1 cellular context compared by ENCODE assay signal in genomic region chrX:78923198-78924015, GRCh38.
TF ChIP-seq lines count a peak whose summit lies in the region.

No MANE protein-coding gene starts in this region.

TF ChIP-seq in GM23338, 12 proteins besides CTCF, POLR2A, EP300 and RAD21 (continued from another document):
- TF ChIP-seq ZNF462 (CRISPR knock-in tag; IDR thresholded peaks at IDR 0.05), result no peak
- TF ChIP-seq EZH2 (IDR thresholded peaks at IDR 0.05; ENCODE audit: low read depth, unreplicated experiment), result no peak
- TF ChIP-seq NANOG (IDR thresholded peaks at IDR 0.05; ENCODE audit: borderline replicate concordance), result no peak
- no peak for TF ChIP-seq ZNF331 (CRISPR knock-in tag; IDR thresholded peaks at IDR 0.05; ENCODE audit: low read depth)
- TF ChIP-seq POLR2AphosphoS5 (IDR thresholded peaks at IDR 0.05; ENCODE audit: low read depth), result no peak
- no peak for TF ChIP-seq EZH2phosphoT487 (IDR thresholded peaks at IDR 0.05; ENCODE audit: unreplicated experiment)
TF ChIP-seq in GM23338: peak in this region for 0.
